In the genomic region with DNA sequence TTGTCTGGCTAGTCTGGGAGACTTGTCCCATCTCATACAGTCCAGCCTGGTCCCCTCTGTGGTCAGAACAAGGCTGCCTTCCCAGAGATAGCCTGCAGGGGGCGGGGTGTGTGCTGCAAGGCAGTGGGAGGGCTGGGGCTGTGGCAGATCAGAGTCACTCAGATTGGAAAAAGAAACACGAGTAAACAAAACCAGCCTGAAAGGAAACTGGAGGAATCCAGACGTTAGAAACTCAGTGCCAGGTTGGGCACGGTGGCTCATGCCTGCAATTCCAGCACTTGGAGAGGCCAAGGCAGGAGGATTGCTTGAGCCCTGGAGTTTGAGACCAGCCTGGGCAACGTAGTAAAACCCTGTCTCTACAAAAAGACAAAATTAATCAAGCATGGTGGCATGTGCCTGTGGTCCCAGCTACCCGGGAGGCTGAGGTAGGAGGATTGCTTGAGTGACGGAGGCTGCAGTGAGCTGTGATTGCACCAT, we compare ENCODE assay signal across 9 cellular contexts. TPM values are rescaled to one million over a fixed set of nuclear protein-coding genes. Genes with fewer than 3 reads are reported as not detected.
DNase-seq lines count a peak whose midpoint lies in the region; ATAC-seq, FAIRE-seq and TF ChIP-seq lines count a peak whose summit lies in the region.
"Had no signal": no experiment of that assay in that cellular context is flagged by ENCODE, and none has a peak within 500 bp of the region (broad histone marks: within the 10 kb centered on the region; RNA-seq: fewer than 3 reads in every experiment).

No MANE protein-coding gene starts in this region.

- no peak for ATAC-seq in GM21576 (IDR thresholded peaks at IDR 0.05; ENCODE audit: unreplicated experiment)

- H3F3A ChIP-seq in SK-N-SH (replicated peaks; ENCODE audit: insufficient read depth), result peaks cover 31% of the 10 kb centered on the region

- intact Hi-C loops in head of caudate nucleus (cut with DNase I), result loop anchor here (10.0 kb wide), 2 partner anchors 54 to 256 kb away; a partner anchor contains a TSS
- intact Hi-C loops in posterior vena cava (cut with DNase I), result loop anchor here in 1 of 2 donors (10.0 kb wide), 1 partner anchor 386 kb away; no protein-coding TSS in a partner anchor

- no peaks in the 10 kb centered on the region for H3K27me3 ChIP-seq in Karpas-422 (ENCODE audit: low read length)
- H3K27me3 ChIP-seq in SK-N-SH (ENCODE audit: insufficient read depth), result no peaks in the 10 kb centered on the region

- H3K36me3 ChIP-seq in Karpas-422 (ENCODE audit: insufficient read depth, low read length), result no peaks in the 10 kb centered on the region
- H3K36me3 ChIP-seq in SK-N-SH (replicated peaks in 1 of 2; ENCODE audit: control insufficient read depth in 1 of 2, insufficient read depth in 2 of 2, low read length in 1 of 2), result peaks cover 9 to 12% of the 10 kb centered on the region in 2 experiments

- 35% methylated on average over 7 of the region's 7 CpGs for WGBS in SK-N-SH (ENCODE audit: low lambda C conversion rate)

- H2AFZ ChIP-seq in Karpas-422 (ENCODE audit: low read length) (no peak overlapping the region), SK-N-SH (ENCODE audit: low read depth) (peak overlapping the region; percentile 69; the same call in 1 of the 2 replicates)

- H3K9ac ChIP-seq in Karpas-422 (ENCODE audit: low read length) (no peak overlapping the region), SK-N-SH (0 out of 2 replicates have a peak overlapping the region, but pooled peaks have one; percentile 19)

- TF ChIP-seq EP300 in SK-N-SH (IDR thresholded peaks at IDR 0.05; ENCODE audit: borderline replicate concordance in 1 of 2, low read depth in 1 of 2, low read length in 1 of 2), result no peak

- peak; percentile 70 for TF ChIP-seq RAD21 in SK-N-SH (IDR thresholded peaks at IDR 0.05; ENCODE audit: low read length)

- H3K4me1 ChIP-seq in Karpas-422 (ENCODE audit: low read length) (no peaks in the 10 kb centered on the region), SK-N-SH (ENCODE audit: control insufficient read depth in 1 of 2, insufficient read depth in 2 of 2, low read depth in 1 of 2, low read length in 1 of 2) (peaks cover 22 to 48% of the 10 kb centered on the region in 2 experiments; a peak in 3 of 4 replicates)

- no peak overlapping the region for H3K4me3 ChIP-seq in Karpas-422 (ENCODE audit: low read length)
- H3K4me3 ChIP-seq in SK-N-SH (ENCODE audit: low read depth in 2 of 2, low read length in 1 of 2), result no peak overlapping the region

- H3K9me3 ChIP-seq in Karpas-422 (ENCODE audit: low read length) (no peaks in the 10 kb centered on the region), SK-N-SH (no peaks in the 10 kb centered on the region)

- FAIRE-seq in urothelium cell line (lab: Jason Lieb, UNC), result peak; percentile 87

- peak; percentile 87 for TF ChIP-seq CTCF in SK-N-SH (IDR thresholded peaks at IDR 0.05)

- H3K79me2 ChIP-seq in Karpas-422 (ENCODE audit: low read length) (no peaks in the 10 kb centered on the region), SK-N-SH (ENCODE audit: insufficient read depth) (no peaks in the 10 kb centered on the region)

- H3K9me2 ChIP-seq in Karpas-422 (replicated peaks; ENCODE audit: insufficient read depth, low read length), result no peaks in the 10 kb centered on the region
- no peaks in the 10 kb centered on the region for H3K9me2 ChIP-seq in SK-N-SH

- POLR2A ChIA-PET in SK-N-SH (lab: Yijun Ruan, JAX), result no interaction called here

- H3K4me2 ChIP-seq in Karpas-422 (ENCODE audit: low read depth, low read length, poor library complexity, severe bottlenecking) (no peak overlapping the region), SK-N-SH (peak overlapping the region; percentile 51; the same call in 1 of the 2 replicates)

- CTCF ChIA-PET in SK-N-SH (lab: Yijun Ruan, JAX), result interaction anchor here (0.6 to 14.7 kb wide), 33 partner anchors 7 to 395 kb away, joined by 3 to 204 read pairs (median 5); a partner anchor contains a TSS

- DNase-seq in ELR (ENCODE audit: low read depth), result peak; percentile 86
- peak; percentile 83 for DNase-seq in Karpas-422
- DNase-seq in SK-N-SH, result peak; percentile 88
- DNase-seq in activated naive CD4-positive, alpha-beta T cell treated with anti-CD3 and anti-CD28 coated beads, Interleukin-2, amount 50 U/mL, for 16 hours, result peak; percentile 74
- DNase-seq in head of caudate nucleus, result peak; percentile 48 to 91 (median 78)
- peak; percentile 93 for DNase-seq in posterior vena cava (ENCODE audit: low spot score)
- peak; percentile 79 for DNase-seq in urothelium cell line (ENCODE audit: low spot score)

- H4K20me1 ChIP-seq in Karpas-422 (ENCODE audit: insufficient read depth, low read depth, low read length), result peaks cover 26% of the 10 kb centered on the region; the same call in 1 of the 2 replicates
- no peaks in the 10 kb centered on the region; the same call in 1 of the 2 replicates for H4K20me1 ChIP-seq in SK-N-SH (ENCODE audit: insufficient read depth)

- no peak overlapping the region for H3K27ac ChIP-seq in Karpas-422 (ENCODE audit: low read length)
- peak overlapping the region in 1 of 2 experiments; percentile 14; a peak in 1 of 4 replicates for H3K27ac ChIP-seq in SK-N-SH (ENCODE audit: low read depth in 2 of 2, low read length in 1 of 2)

TF ChIP-seq in SK-N-SH, 30 proteins besides CTCF, POLR2A, EP300 and RAD21:
- TF ChIP-seq, protein P1, sequence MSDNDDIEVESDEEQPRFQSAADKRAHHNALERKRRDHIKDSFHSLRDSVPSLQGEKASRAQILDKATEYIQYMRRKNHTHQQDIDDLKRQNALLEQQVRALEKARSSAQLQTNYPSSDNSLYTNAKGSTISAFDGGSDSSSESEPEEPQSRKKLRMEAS (IDR thresholded peaks at IDR 0.05; ENCODE audit: low read depth), result no peak
- TF ChIP-seq FOSL2 (IDR thresholded peaks at IDR 0.05; ENCODE audit: borderline replicate concordance, low read depth) (no peak), SMC3 (IDR thresholded peaks at IDR 0.05; ENCODE audit: low read depth, low read length) (peak; percentile 76)

RNA-seq across cellular contexts. Expression of a gene that starts 20.2 kb away (rescaled TPM):
- 32.8 and 42.1 TPM in 2 replicates for total RNA-seq in Karpas-422 (2014; rRNA removed; shearing (Covaris generic); ENCODE audit: low replicate concordance)
- 56.5 and 59.5 TPM in 2 replicates for polyA plus RNA-seq in SK-N-SH (2012; rRNA removed)
- 32.2 and 37.6 TPM in 2 replicates for polyA plus RNA-seq in SK-N-SH (2012; cell fraction: cytosol; rRNA removed)
- 136 and 141 TPM in 2 replicates for polyA plus RNA-seq in SK-N-SH (2012; cell fraction: nucleus; rRNA removed)
- 10 to 100 TPM; 38.0 to 41.4 TPM for total RNA-seq in posterior vena cava

RNA-seq across cellular contexts. Expression of a gene that starts 22.0 kb away (rescaled TPM):
- total RNA-seq in Karpas-422 (2014; rRNA removed; shearing (Covaris generic); ENCODE audit: low replicate concordance), result not detected in 2 replicates
- polyA plus RNA-seq in SK-N-SH (2012; rRNA removed), result 0.13 and 0.21 TPM in 2 replicates
- 0.07 and 0.08 TPM in 2 replicates for polyA plus RNA-seq in SK-N-SH (2012; cell fraction: cytosol; rRNA removed)
- 0.18 and 0.32 TPM in 2 replicates for polyA plus RNA-seq in SK-N-SH (2012; cell fraction: nucleus; rRNA removed)
- under 1 TPM; 0.19 to 0.32 TPM for total RNA-seq in posterior vena cava

RNA-seq across cellular contexts. Expression of a gene that starts 35.1 kb away (rescaled TPM):
- total RNA-seq in Karpas-422 (2014; rRNA removed; shearing (Covaris generic); ENCODE audit: low replicate concordance), result not detected in 2 replicates
- not detected in 2 replicates for polyA plus RNA-seq in SK-N-SH (2012; rRNA removed)
- polyA plus RNA-seq in SK-N-SH (2012; cell fraction: cytosol; rRNA removed), result not detected in 2 replicates
- not detected in 2 replicates for polyA plus RNA-seq in SK-N-SH (2012; cell fraction: nucleus; rRNA removed)
- total RNA-seq in posterior vena cava, result not detected
- polyA plus RNA-seq: esophagus had no signal

RNA-seq across cellular contexts. Expression of a gene that starts 57.2 kb away (rescaled TPM):
- 32.8 and 48.9 TPM in 2 replicates for total RNA-seq in Karpas-422 (2014; rRNA removed; shearing (Covaris generic); ENCODE audit: low replicate concordance)
- 49.8 and 59.0 TPM in 2 replicates for polyA plus RNA-seq in SK-N-SH (2012; rRNA removed)
- 43.2 and 47.9 TPM in 2 replicates for polyA plus RNA-seq in SK-N-SH (2012; cell fraction: cytosol; rRNA removed)
- 37.4 and 42.0 TPM in 2 replicates for polyA plus RNA-seq in SK-N-SH (2012; cell fraction: nucleus; rRNA removed)
- total RNA-seq in posterior vena cava, result 10 to 100 TPM; 39.7 to 42.3 TPM
